Comparison of ENCODE assay signal across 1 cellular context in the genomic region with DNA sequence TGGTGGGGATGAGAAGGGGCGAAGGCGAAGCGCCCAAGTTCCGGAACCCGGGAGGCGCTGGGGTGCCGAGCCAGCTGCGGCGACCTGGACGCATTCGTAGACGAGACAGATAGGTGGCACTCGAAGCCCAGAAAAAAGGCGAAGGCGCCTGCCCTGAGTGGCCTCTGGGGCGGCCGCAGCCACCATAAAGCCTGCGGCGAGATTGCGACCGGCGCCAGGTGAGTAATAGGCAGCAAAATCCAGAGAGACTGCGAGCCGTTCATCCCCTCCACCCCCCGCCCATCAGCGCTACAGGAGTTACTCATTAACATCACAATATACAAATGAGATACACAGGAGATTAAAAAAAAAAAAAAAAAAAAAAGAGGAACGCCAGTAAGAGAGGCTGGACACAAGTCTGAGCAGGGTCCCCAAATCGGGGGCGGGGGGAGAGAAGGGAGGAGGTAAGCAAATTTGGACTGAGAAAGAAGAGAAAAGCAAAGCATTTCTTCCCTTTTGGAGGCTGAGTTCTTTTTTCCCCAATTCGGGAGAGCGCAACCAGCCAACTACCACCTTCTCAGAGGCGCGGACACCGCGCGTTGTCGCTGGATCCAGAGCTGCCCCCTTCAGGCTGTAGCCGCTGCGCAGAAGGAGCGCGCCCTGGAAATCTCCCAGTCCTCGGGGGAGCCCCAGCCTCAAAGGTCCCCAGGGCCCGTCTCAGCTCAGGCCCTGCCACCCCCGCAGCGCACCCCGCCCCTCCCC.
TF ChIP-seq lines count a peak whose summit lies in the region.

No MANE protein-coding gene starts in this region.

TF ChIP-seq in A549, 52 proteins besides CTCF, POLR2A, EP300 and RAD21 (continued from another document):
- TF ChIP-seq HMGXB4 (CRISPR knock-in tag; IDR thresholded peaks at IDR 0.05; ENCODE audit: borderline replicate concordance) (no peak), NR3C1 (IDR thresholded peaks at IDR 0.05) (no peak), HOXB5 (CRISPR knock-in tag; IDR thresholded peaks at IDR 0.05) (no peak), CEBPB (IDR thresholded peaks at IDR 0.05) (peak in 1 of 2 experiments; percentile 42; a peak in 1 of 4 replicates), ZSCAN20 (CRISPR knock-in tag; IDR thresholded peaks at IDR 0.05) (no peak), FOXS1 (CRISPR knock-in tag; IDR thresholded peaks at IDR 0.05) (no peak), FOSB (CRISPR knock-in tag; IDR thresholded peaks at IDR 0.05) (no peak), JUNB (IDR thresholded peaks at IDR 0.05) (no peak; the same call in 1 of the 2 replicates), RARB (CRISPR knock-in tag; IDR thresholded peaks at IDR 0.05) (no peak), ELK1 (IDR thresholded peaks at IDR 0.05; ENCODE audit: low read depth, low read length) (no peak), TFCP2L1 (CRISPR knock-in tag; IDR thresholded peaks at IDR 0.05) (0 out of 2 replicates have a peak, but pooled peaks have one; percentile 44), MAZ (IDR thresholded peaks at IDR 0.05; ENCODE audit: borderline replicate concordance, low read depth, low read length) (no peak), ZNF302 (CRISPR knock-in tag; IDR thresholded peaks at IDR 0.05) (no peak), CHD4 (IDR thresholded peaks at IDR 0.05; ENCODE audit: borderline replicate concordance) (no peak), CBX2 (IDR thresholded peaks at IDR 0.05; ENCODE audit: borderline replicate concordance, low read depth) (no peak), SREBF2 (IDR thresholded peaks at IDR 0.05) (no peak)
- TF ChIP-seq, protein P1, sequence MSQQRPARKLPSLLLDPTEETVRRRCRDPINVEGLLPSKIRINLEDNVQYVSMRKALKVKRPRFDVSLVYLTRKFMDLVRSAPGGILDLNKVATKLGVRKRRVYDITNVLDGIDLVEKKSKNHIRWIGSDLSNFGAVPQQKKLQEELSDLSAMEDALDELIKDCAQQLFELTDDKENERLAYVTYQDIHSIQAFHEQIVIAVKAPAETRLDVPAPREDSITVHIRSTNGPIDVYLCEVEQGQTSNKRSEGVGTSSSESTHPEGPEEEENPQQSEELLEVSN (IDR thresholded peaks at IDR 0.05; ENCODE audit: borderline replicate concordance, low read depth) = no peak
- TF ChIP-seq, protein P2, sequence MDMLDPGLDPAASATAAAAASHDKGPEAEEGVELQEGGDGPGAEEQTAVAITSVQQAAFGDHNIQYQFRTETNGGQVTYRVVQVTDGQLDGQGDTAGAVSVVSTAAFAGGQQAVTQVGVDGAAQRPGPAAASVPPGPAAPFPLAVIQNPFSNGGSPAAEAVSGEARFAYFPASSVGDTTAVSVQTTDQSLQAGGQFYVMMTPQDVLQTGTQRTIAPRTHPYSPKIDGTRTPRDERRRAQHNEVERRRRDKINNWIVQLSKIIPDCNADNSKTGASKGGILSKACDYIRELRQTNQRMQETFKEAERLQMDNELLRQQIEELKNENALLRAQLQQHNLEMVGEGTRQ (IDR thresholded peaks at IDR 0.05) = no peak
TF ChIP-seq in A549: peak in this region for 5.
